In genomic region chr22:18056802-18057474, GRCh38 we compare ENCODE assay signal across 9 cellular contexts. TPM values are rescaled to one million over a fixed set of nuclear protein-coding genes. Genes with fewer than 3 reads are reported as not detected.
A peak's percentile ranks its signal among the peaks of the same experiment; 100 is the strongest.
DNase-seq lines count a peak whose midpoint lies in the region; ATAC-seq, FAIRE-seq and TF ChIP-seq lines count a peak whose summit lies in the region.
"Had no signal": no experiment of that assay in that cellular context is flagged by ENCODE, and none has a peak within 500 bp of the region (broad histone marks: within the 10 kb centered on the region; RNA-seq: fewer than 3 reads in every experiment).

No MANE protein-coding gene starts in this region.

- no peaks in the 10 kb centered on the region for H3K9me2 ChIP-seq in hepatocyte (replicated peaks; ENCODE audit: insufficient read depth)

- no peaks in the 10 kb centered on the region for H3K27me3 ChIP-seq in heart left ventricle
- no peaks in the 10 kb centered on the region for H3K27me3 ChIP-seq in hepatocyte
- H3K27me3 ChIP-seq in upper lobe of right lung = no peaks in the 10 kb centered on the region
- H3K27me3 ChIP-seq: BE2C had no signal

- H3K36me3 ChIP-seq in heart left ventricle (no peaks in the 10 kb centered on the region), hepatocyte (replicated peaks; ENCODE audit: insufficient read depth, low read depth) (no peaks in the 10 kb centered on the region), upper lobe of right lung (no peaks in the 10 kb centered on the region)
- H3K36me3 ChIP-seq: BE2C had no signal

- H3K27ac ChIP-seq in heart left ventricle = peak overlapping the region in 8 of 12 donors; percentile 1 to 81 (median 37)
- peak overlapping the region; percentile 96 for H3K27ac ChIP-seq in hepatocyte
- H3K27ac ChIP-seq in upper lobe of right lung = peak overlapping the region; percentile 51

- H3K9me3 ChIP-seq in heart left ventricle = no peaks in the 10 kb centered on the region
- no peaks in the 10 kb centered on the region for H3K9me3 ChIP-seq in hepatocyte (ENCODE audit: low read depth)
- no peaks in the 10 kb centered on the region for H3K9me3 ChIP-seq in upper lobe of right lung
- H3K9me3 ChIP-seq: BE2C had no signal

- no peaks in the 10 kb centered on the region for H3K79me2 ChIP-seq in hepatocyte

- no peak for TF ChIP-seq CTCF in heart left ventricle (IDR thresholded peaks at IDR 0.05)
- TF ChIP-seq CTCF in hepatocyte (IDR thresholded peaks at IDR 0.05; ENCODE audit: poor library complexity) = no peak
- no peak for TF ChIP-seq CTCF in upper lobe of right lung (IDR thresholded peaks at IDR 0.05)

- FAIRE-seq in H54 (lab: Jason Lieb, UNC) = no peak

- H3K4me1 ChIP-seq in heart left ventricle = peaks cover 0 to 41% (median 25%) of the 10 kb centered on the region in 12 donors
- peaks cover 47% of the 10 kb centered on the region for H3K4me1 ChIP-seq in hepatocyte (ENCODE audit: insufficient read depth)
- peaks cover 10% of the 10 kb centered on the region for H3K4me1 ChIP-seq in upper lobe of right lung

- no peak for DNase-seq in heart left ventricle
- no peak for DNase-seq in Right ventricle myocardium inferior (ENCODE audit: missing footprints)
- DNase-seq in hepatocyte (ENCODE audit: low spot score) = no peak
- DNase-seq in upper lobe of right lung = peak; percentile 37
- DNase-seq in H54 (ENCODE audit: insufficient read length, low spot score) = no peak
- DNase-seq in cortex of kidney (lab: John Stamatoyannopoulos, UW) = no peak
- DNase-seq in cardiac septum (ENCODE audit: low spot score) = no peak

- no peak for TF ChIP-seq POLR2A in heart left ventricle (IDR thresholded peaks at IDR 0.05)
- TF ChIP-seq POLR2A in H54 (IDR thresholded peaks at IDR 0.05; ENCODE audit: low read depth, low read length) = no peak

- intact Hi-C loops in heart left ventricle (cut with DNase I) (no loop called here), Right ventricle myocardium inferior (cut with DNase I) (no loop called here), upper lobe of right lung (cut with DNase I) (no loop called here), cardiac septum (cut with DNase I) (no loop called here)

- H4K20me1 ChIP-seq in hepatocyte (ENCODE audit: insufficient read depth, poor library complexity, severe bottlenecking) = no peaks in the 10 kb centered on the region

- no peak overlapping the region for H3K4me2 ChIP-seq in hepatocyte

- H3K4me3 ChIP-seq in heart left ventricle (no peak overlapping the region), hepatocyte (no peak overlapping the region), upper lobe of right lung (no peak overlapping the region)

- WGBS in heart left ventricle, 4 donors = 87 to 91% (median 90%) methylated on average over 10 of the region's 10 CpGs
- WGBS in hepatocyte (ENCODE audit: low lambda C conversion rate, missing lambda C conversion rate) = 80% methylated on average over 10 of the region's 10 CpGs

- no peak overlapping the region for H2AFZ ChIP-seq in hepatocyte

- ATAC-seq in heart left ventricle (no peak), Right ventricle myocardium inferior (no peak), HG03460 (IDR thresholded peaks at IDR 0.05; ENCODE audit: unreplicated experiment) (peak; percentile 66), upper lobe of right lung (no peak)

RNA-seq across cellular contexts. Expression of gene PEX26, which starts 20.9 kb away (rescaled TPM):
- 10 to 100 TPM; 15.8 to 27.3 (median 22.0) TPM for total RNA-seq in heart left ventricle
- 10 to 100 TPM; 11.7 to 21.9 TPM for polyA plus RNA-seq in heart left ventricle
- 19.4 TPM for total RNA-seq in Right ventricle myocardium inferior
- total RNA-seq in hepatocyte = 27.6 and 30.9 TPM in 2 replicates
- 3.7 and 5.4 TPM in 2 replicates for polyA plus RNA-seq in hepatocyte
- 35.5 TPM for total RNA-seq in upper lobe of right lung
- 24.9 TPM for total RNA-seq in cardiac septum

RNA-seq across cellular contexts. Expression of gene MICAL3, which starts 32.6 kb away (rescaled TPM):
- total RNA-seq in heart left ventricle (100 to 1,000 TPM in 5 of 9 donors, 10 to 100 TPM in 4; 41.3 to 125 (median 101) TPM), Right ventricle myocardium inferior (85.7 TPM), hepatocyte (15.4 and 22.7 TPM in 2 replicates), upper lobe of right lung (31.2 TPM), cardiac septum (126 TPM)
- polyA plus RNA-seq in heart left ventricle (10 to 100 TPM; 45.1 to 51.6 TPM), hepatocyte (4.6 and 12.6 TPM in 2 replicates)

RNA-seq across cellular contexts. Expression of gene TUBA8, which starts 53.7 kb away (rescaled TPM):
- total RNA-seq in heart left ventricle = 100 to 1,000 TPM in 4 of 9 donors, 10 to 100 TPM in 5; 56.3 to 183 (median 92.2) TPM
- 100 to 1,000 TPM in 1 of 2 donors, 10 to 100 TPM in 1; 44.1 to 338 TPM for polyA plus RNA-seq in heart left ventricle
- 243 TPM for total RNA-seq in Right ventricle myocardium inferior
- total RNA-seq in hepatocyte = 1.5 TPM in 1 of 2 replicates, not detected in the other
- polyA plus RNA-seq in hepatocyte = 0.33 and 0.46 TPM in 2 replicates
- total RNA-seq in upper lobe of right lung = 1.7 TPM
- total RNA-seq in cardiac septum = 84.0 TPM

Comparison
In these comparisons a context has a peak if more than half of its experiments do, and no peak if none do; other contexts are left out.
1. H3K27ac ChIP-seq: peak in every context shown above with its lines; median percentile 96 in hepatocyte; 51 in upper lobe of right lung; 37 in heart left ventricle.
2. RNA of gene TUBA8, which starts 53.7 kb away (total RNA-seq): 243 TPM in Right ventricle myocardium inferior (single experiment), 56.3 to 183 TPM in heart left ventricle and 84.0 TPM in cardiac septum (single experiment); 1.7 TPM in upper lobe of right lung (single experiment) and 1.5 TPM in hepatocyte; every median in the first group is over 10 times any median in the second.